Comparison of ENCODE assay signal across 8 cellular contexts in genomic region chr3:134239538-134239937, GRCh38. TPM values are rescaled to one million over a fixed set of nuclear protein-coding genes. Genes with fewer than 3 reads are reported as not detected.
DNase-seq lines count a peak whose midpoint lies in the region; ATAC-seq and TF ChIP-seq lines count a peak whose summit lies in the region.

No MANE protein-coding gene starts in this region.

- no peaks in the 10 kb centered on the region for H3K36me3 Mint-ChIP-seq in activated CD8-positive, alpha-beta T cell treated with anti-CD3 and anti-CD28 coated beads for 36 hours (ENCODE audit: low read depth)
- no peaks in the 10 kb centered on the region for H3K36me3 Mint-ChIP-seq in activated CD8-positive, alpha-beta T cell treated with anti-CD3 and anti-CD28 coated beads, Interleukin-2, amount 10 ng/mL, durations not matched to agents 7 days and 5 days (ENCODE audit: low read depth)
- no peaks in the 10 kb centered on the region for H3K36me3 Mint-ChIP-seq in activated T-helper 1 cell treated with anti-CD3 and anti-CD28 coated beads, Interleukin-12 subunit alpha, Interleukin-12 subunit beta, Interleukin-2, Interleukin-4 antibody, amounts not matched to agents 30 ng/mL and 10 ng/mL and 1 ng/mL, durations not matched to agents 14 hours and 24 hours and 36 hours (ENCODE audit: low read depth)
- H3K36me3 Mint-ChIP-seq in stimulated activated naive B cell treated with anti-CD40 and anti-IgM and Interleukin-4, amounts not matched to agents 10 μg/mL and 1 μg/mL and 100 μg/mL, for 72 hours: peaks cover 0 to 11% of the 10 kb centered on the region in 2 donors

- intact Hi-C loops in activated CD8-positive, alpha-beta T cell treated with anti-CD3 and anti-CD28 coated beads for 36 hours (cut with micrococcal nuclease): no loop called here
- intact Hi-C loops in activated T-helper 1 cell treated with anti-CD3 and anti-CD28 coated beads, Interleukin-12 subunit alpha, Interleukin-12 subunit beta, Interleukin-2, Interleukin-4 antibody, amounts not matched to agents 30 ng/mL and 10 ng/mL and 1 ng/mL, durations not matched to agents 14 hours and 24 hours and 36 hours (cut with micrococcal nuclease): loop anchor here (1.0 to 10.0 kb wide), 5 partner anchors 11 to 565 kb away; partner anchors contain the start of gene RYK

- CTCF ChIA-PET in activated CD8-positive, alpha-beta T cell treated with anti-CD3 and anti-CD28 coated beads for 36 hours (lab: Charles Lee): interaction anchor here (0.8 to 4.0 kb wide), 4 partner anchors 8 to 34 kb away, joined by 3 to 26 read pairs (median 4); no protein-coding TSS in a partner anchor
- CTCF ChIA-PET in activated CD8-positive, alpha-beta T cell treated with anti-CD3 and anti-CD28 coated beads, Interleukin-2, amount 10 ng/mL, durations not matched to agents 7 days and 5 days (lab: Charles Lee): interaction anchor here (0.8 to 2.4 kb wide), 5 partner anchors 23 to 234 kb away, joined by 3 to 13 read pairs (median 3); no protein-coding TSS in a partner anchor
- CTCF ChIA-PET in RWPE1 (lab: Yijun Ruan, JAX): interaction anchor here (1.1 to 1.7 kb wide), 2 partner anchors 15 to 27 kb away, joined by 5 to 8 read pairs; no protein-coding TSS in a partner anchor

- DNase-seq in activated CD8-positive, alpha-beta T cell treated with anti-CD3 and anti-CD28 coated beads for 36 hours: no peak
- no peak for DNase-seq in activated CD8-positive, alpha-beta T cell treated with anti-CD3 and anti-CD28 coated beads, Interleukin-2, amount 10 ng/mL, durations not matched to agents 7 days and 5 days
- no peak for DNase-seq in activated T-helper 1 cell treated with anti-CD3 and anti-CD28 coated beads, Interleukin-12 subunit alpha, Interleukin-12 subunit beta, Interleukin-2, Interleukin-4 antibody, amounts not matched to agents 30 ng/mL and 10 ng/mL and 1 ng/mL, durations not matched to agents 14 hours and 24 hours and 36 hours (ENCODE audit: low spot score)
- DNase-seq in stimulated activated naive B cell treated with anti-CD40 and anti-IgM and Interleukin-4, amounts not matched to agents 10 μg/mL and 1 μg/mL and 100 μg/mL, for 72 hours: peak; percentile 15
- DNase-seq in H4 (ENCODE audit: low spot score): no peak
- DNase-seq in cerebellar cortex (ENCODE audit: low spot score): no peak
- DNase-seq in RWPE1 (ENCODE audit: low spot score): no peak

- peak overlapping the region; percentile 80 for H3K27ac Mint-ChIP-seq in activated CD8-positive, alpha-beta T cell treated with anti-CD3 and anti-CD28 coated beads for 36 hours
- H3K27ac Mint-ChIP-seq in activated CD8-positive, alpha-beta T cell treated with anti-CD3 and anti-CD28 coated beads, Interleukin-2, amount 10 ng/mL, durations not matched to agents 7 days and 5 days: no peak overlapping the region
- peak overlapping the region; percentile 24 for H3K27ac Mint-ChIP-seq in activated T-helper 1 cell treated with anti-CD3 and anti-CD28 coated beads, Interleukin-12 subunit alpha, Interleukin-12 subunit beta, Interleukin-2, Interleukin-4 antibody, amounts not matched to agents 30 ng/mL and 10 ng/mL and 1 ng/mL, durations not matched to agents 14 hours and 24 hours and 36 hours
- H3K27ac Mint-ChIP-seq in stimulated activated naive B cell treated with anti-CD40 and anti-IgM and Interleukin-4, amounts not matched to agents 10 μg/mL and 1 μg/mL and 100 μg/mL, for 72 hours: peak overlapping the region; percentile 88

- no peaks in the 10 kb centered on the region for H3K27me3 Mint-ChIP-seq in activated CD8-positive, alpha-beta T cell treated with anti-CD3 and anti-CD28 coated beads for 36 hours
- H3K27me3 Mint-ChIP-seq in activated CD8-positive, alpha-beta T cell treated with anti-CD3 and anti-CD28 coated beads, Interleukin-2, amount 10 ng/mL, durations not matched to agents 7 days and 5 days (ENCODE audit: low read depth): peaks cover 3% of the 10 kb centered on the region
- H3K27me3 Mint-ChIP-seq in activated T-helper 1 cell treated with anti-CD3 and anti-CD28 coated beads, Interleukin-12 subunit alpha, Interleukin-12 subunit beta, Interleukin-2, Interleukin-4 antibody, amounts not matched to agents 30 ng/mL and 10 ng/mL and 1 ng/mL, durations not matched to agents 14 hours and 24 hours and 36 hours (ENCODE audit: insufficient read depth): peaks cover 24% of the 10 kb centered on the region
- H3K27me3 Mint-ChIP-seq in stimulated activated naive B cell treated with anti-CD40 and anti-IgM and Interleukin-4, amounts not matched to agents 10 μg/mL and 1 μg/mL and 100 μg/mL, for 72 hours: no peaks in the 10 kb centered on the region

- ATAC-seq in activated CD8-positive, alpha-beta T cell treated with anti-CD3 and anti-CD28 coated beads for 36 hours: peak; percentile 70
- ATAC-seq in activated CD8-positive, alpha-beta T cell treated with anti-CD3 and anti-CD28 coated beads, Interleukin-2, amount 10 ng/mL, durations not matched to agents 7 days and 5 days: no peak
- ATAC-seq in HG02870 (IDR thresholded peaks at IDR 0.05; ENCODE audit: unreplicated experiment): peak; percentile 56
- ATAC-seq in stimulated activated naive B cell treated with anti-CD40 and anti-IgM and Interleukin-4, amounts not matched to agents 10 μg/mL and 1 μg/mL and 100 μg/mL, for 72 hours (replicated peaks): peak; percentile 85 to 86

- no peak for TF ChIP-seq CTCF in activated CD8-positive, alpha-beta T cell treated with anti-CD3 and anti-CD28 coated beads for 36 hours (IDR thresholded peaks at IDR 0.05)
- TF ChIP-seq CTCF in RWPE1 (conservative IDR thresholded peaks at IDR 0.05; ENCODE audit: low read depth): no peak

- H3K27ac ChIP-seq in RWPE1: no peak overlapping the region

- H3K4me1 Mint-ChIP-seq in activated CD8-positive, alpha-beta T cell treated with anti-CD3 and anti-CD28 coated beads for 36 hours (ENCODE audit: low read depth): peaks cover 85% of the 10 kb centered on the region
- H3K4me1 Mint-ChIP-seq in activated CD8-positive, alpha-beta T cell treated with anti-CD3 and anti-CD28 coated beads, Interleukin-2, amount 10 ng/mL, durations not matched to agents 7 days and 5 days (ENCODE audit: low read depth): peaks cover 26% of the 10 kb centered on the region
- H3K4me1 Mint-ChIP-seq in activated T-helper 1 cell treated with anti-CD3 and anti-CD28 coated beads, Interleukin-12 subunit alpha, Interleukin-12 subunit beta, Interleukin-2, Interleukin-4 antibody, amounts not matched to agents 30 ng/mL and 10 ng/mL and 1 ng/mL, durations not matched to agents 14 hours and 24 hours and 36 hours (ENCODE audit: low read depth): peaks cover 44% of the 10 kb centered on the region
- H3K4me1 Mint-ChIP-seq in stimulated activated naive B cell treated with anti-CD40 and anti-IgM and Interleukin-4, amounts not matched to agents 10 μg/mL and 1 μg/mL and 100 μg/mL, for 72 hours: peaks cover 51 to 71% of the 10 kb centered on the region in 2 donors

- no peaks in the 10 kb centered on the region for H3K9me3 Mint-ChIP-seq in activated CD8-positive, alpha-beta T cell treated with anti-CD3 and anti-CD28 coated beads for 36 hours
- no peaks in the 10 kb centered on the region for H3K9me3 Mint-ChIP-seq in activated CD8-positive, alpha-beta T cell treated with anti-CD3 and anti-CD28 coated beads, Interleukin-2, amount 10 ng/mL, durations not matched to agents 7 days and 5 days (ENCODE audit: insufficient read depth)
- H3K9me3 Mint-ChIP-seq in activated T-helper 1 cell treated with anti-CD3 and anti-CD28 coated beads, Interleukin-12 subunit alpha, Interleukin-12 subunit beta, Interleukin-2, Interleukin-4 antibody, amounts not matched to agents 30 ng/mL and 10 ng/mL and 1 ng/mL, durations not matched to agents 14 hours and 24 hours and 36 hours: no peaks in the 10 kb centered on the region
- peaks cover 0 to 4% of the 10 kb centered on the region in 2 donors for H3K9me3 Mint-ChIP-seq in stimulated activated naive B cell treated with anti-CD40 and anti-IgM and Interleukin-4, amounts not matched to agents 10 μg/mL and 1 μg/mL and 100 μg/mL, for 72 hours

- POLR2A ChIA-PET in activated CD8-positive, alpha-beta T cell treated with anti-CD3 and anti-CD28 coated beads for 36 hours (lab: Charles Lee): interaction anchor here (6.2 kb wide), 1 partner anchor 11 kb away, joined by 37 read pairs; the partner anchor contains the start of gene RYK
- POLR2A ChIA-PET in activated CD8-positive, alpha-beta T cell treated with anti-CD3 and anti-CD28 coated beads, Interleukin-2, amount 10 ng/mL, durations not matched to agents 7 days and 5 days (lab: Charles Lee): no interaction called here
- POLR2A ChIA-PET in RWPE1 (lab: Yijun Ruan, JAX; ENCODE audit: low non-redundant PET): no interaction called here

- H3K4me3 Mint-ChIP-seq in activated CD8-positive, alpha-beta T cell treated with anti-CD3 and anti-CD28 coated beads for 36 hours: peak overlapping the region; percentile 23
- H3K4me3 Mint-ChIP-seq in activated CD8-positive, alpha-beta T cell treated with anti-CD3 and anti-CD28 coated beads, Interleukin-2, amount 10 ng/mL, durations not matched to agents 7 days and 5 days: no peak overlapping the region
- H3K4me3 Mint-ChIP-seq in activated T-helper 1 cell treated with anti-CD3 and anti-CD28 coated beads, Interleukin-12 subunit alpha, Interleukin-12 subunit beta, Interleukin-2, Interleukin-4 antibody, amounts not matched to agents 30 ng/mL and 10 ng/mL and 1 ng/mL, durations not matched to agents 14 hours and 24 hours and 36 hours: peak overlapping the region; percentile 5
- H3K4me3 Mint-ChIP-seq in stimulated activated naive B cell treated with anti-CD40 and anti-IgM and Interleukin-4, amounts not matched to agents 10 μg/mL and 1 μg/mL and 100 μg/mL, for 72 hours: peak overlapping the region; percentile 47 to 62

RNA-seq across cellular contexts. Expression of gene RYK, which starts 11.1 kb away (rescaled TPM):
- 10 to 100 TPM; 19.8 to 21.9 TPM for total RNA-seq in activated CD8-positive, alpha-beta T cell treated with anti-CD3 and anti-CD28 coated beads for 36 hours
- total RNA-seq in activated CD8-positive, alpha-beta T cell treated with anti-CD3 and anti-CD28 coated beads, Interleukin-2, amount 10 ng/mL, durations not matched to agents 7 days and 5 days: 1 to 10 TPM; 6.9 to 9.4 TPM
- 15.8 and 16.8 TPM in 2 replicates for total RNA-seq in activated T-helper 1 cell treated with anti-CD3 and anti-CD28 coated beads, Interleukin-12 subunit alpha, Interleukin-12 subunit beta, Interleukin-2, Interleukin-4 antibody, amounts not matched to agents 30 ng/mL and 10 ng/mL and 1 ng/mL, durations not matched to agents 14 hours and 24 hours and 36 hours
- 67.6 and 77.8 TPM in 2 replicates for total RNA-seq in H4 (2014; rRNA removed; shearing (Covaris generic))
